8 cellular contexts compared by ENCODE assay signal in genomic region chr20:17938889-17939619, GRCh38. TPM values are rescaled to one million over a fixed set of nuclear protein-coding genes. Genes with fewer than 3 reads are reported as not detected.
DNase-seq lines count a peak whose midpoint lies in the region; ATAC-seq and TF ChIP-seq lines count a peak whose summit lies in the region.

No MANE protein-coding gene starts in this region.

- POLR2A ChIA-PET in CD8-positive, alpha-beta memory T cell (lab: Charles Lee), result interaction anchor here (0.7 to 1.4 kb wide), 3 partner anchors 27 to 433 kb away, joined by 3 to 4 read pairs (median 3); partner anchors contain the start of gene RRBP1
- POLR2A ChIA-PET in naive thymus-derived CD4-positive, alpha-beta T cell (lab: Charles Lee), result no interaction called here

- H3K27ac Mint-ChIP-seq in CD8-positive, alpha-beta memory T cell, result peak overlapping the region in 7 of 8 donors; percentile 7 to 79 (median 25)
- peak overlapping the region in 4 of 9 donors; percentile 34 to 68 (median 51) for H3K27ac Mint-ChIP-seq in naive thymus-derived CD4-positive, alpha-beta T cell

- no peaks in the 10 kb centered on the region for H3K27me3 ChIP-seq in CD8-positive, alpha-beta memory T cell (ENCODE audit: insufficient read depth, low read length, poor library complexity, severe bottlenecking)
- no peaks in the 10 kb centered on the region for H3K27me3 ChIP-seq in naive thymus-derived CD4-positive, alpha-beta T cell (ENCODE audit: control insufficient read depth in 2 of 2, insufficient read depth in 2 of 2, low read length in 2 of 2)

- no peaks in the 10 kb centered on the region for H3K27me3 Mint-ChIP-seq in CD8-positive, alpha-beta memory T cell
- H3K27me3 Mint-ChIP-seq in naive thymus-derived CD4-positive, alpha-beta T cell, result no peaks in the 10 kb centered on the region

- H3K4me1 Mint-ChIP-seq in CD8-positive, alpha-beta memory T cell, result peaks cover 7 to 18% (median 14%) of the 10 kb centered on the region in 3 donors
- H3K4me1 Mint-ChIP-seq in naive thymus-derived CD4-positive, alpha-beta T cell, result peaks cover 0 to 22% (median 12%) of the 10 kb centered on the region in 7 donors

- intact Hi-C loops in naive thymus-derived CD4-positive, alpha-beta T cell (cut with micrococcal nuclease), result loop anchor here (1.0 kb wide), 4 partner anchors 29 to 434 kb away; partner anchors contain the start of genes SNX5 (in 2 of the 2) and RRBP1 (in 1 of the 2)

- CTCF ChIA-PET in CD8-positive, alpha-beta memory T cell (lab: Charles Lee), result interaction anchor here (0.6 to 2.6 kb wide), 19 partner anchors 9 to 434 kb away, joined by 3 to 21 read pairs (median 5); partner anchors contain the start of genes DSTN, MGME1, RRBP1 and SNX5
- CTCF ChIA-PET in naive thymus-derived CD4-positive, alpha-beta T cell (lab: Charles Lee), result interaction anchor here (0.9 to 2.1 kb wide), 3 partner anchors 58 to 435 kb away, joined by 3 to 6 read pairs (median 3); partner anchors contain the start of gene RRBP1

- peak overlapping the region in 6 of 7 donors; percentile 11 to 65 (median 38) for H3K4me3 Mint-ChIP-seq in CD8-positive, alpha-beta memory T cell
- H3K4me3 Mint-ChIP-seq in naive thymus-derived CD4-positive, alpha-beta T cell, result peak overlapping the region in 6 of 10 donors; percentile 4 to 43 (median 37)

- no peaks in the 10 kb centered on the region for H3K9me3 ChIP-seq in CD8-positive, alpha-beta memory T cell (ENCODE audit: low read length)
- H3K9me3 ChIP-seq in naive thymus-derived CD4-positive, alpha-beta T cell (ENCODE audit: control insufficient read depth in 2 of 3, low read length in 3 of 3), result no peaks in the 10 kb centered on the region

- H3K36me3 Mint-ChIP-seq in CD8-positive, alpha-beta memory T cell, result peaks cover 6 to 31% (median 10%) of the 10 kb centered on the region in 3 donors
- H3K36me3 Mint-ChIP-seq in naive thymus-derived CD4-positive, alpha-beta T cell, result peaks cover 0 to 26% (median 0%) of the 10 kb centered on the region in 5 donors

- H3K4me1 ChIP-seq in CD8-positive, alpha-beta memory T cell (ENCODE audit: insufficient read depth, low read length), result peaks cover 7% of the 10 kb centered on the region
- peaks cover 5 to 9% of the 10 kb centered on the region in 2 donors for H3K4me1 ChIP-seq in naive thymus-derived CD4-positive, alpha-beta T cell (ENCODE audit: control insufficient read depth in 2 of 2, insufficient read depth in 2 of 2, low read length in 2 of 2)

- peak; percentile 69 for ATAC-seq in GM19324 (IDR thresholded peaks at IDR 0.05; ENCODE audit: low FRiP score, unreplicated experiment)
- peak; percentile 84 for ATAC-seq in HG03432 (IDR thresholded peaks at IDR 0.05; ENCODE audit: unreplicated experiment)
- ATAC-seq in naive thymus-derived CD4-positive, alpha-beta T cell, result peak; percentile 91
- peak; percentile 76 for ATAC-seq in stimulated activated naive CD8-positive, alpha-beta T cell treated with anti-CD3 and anti-CD28 coated beads, Interleukin-15, Interleukin-2, amounts not matched to agents 100 U/mL and 50 U/mL, for 24 hours

- H3K9me3 Mint-ChIP-seq in CD8-positive, alpha-beta memory T cell, result no peaks in the 10 kb centered on the region
- H3K9me3 Mint-ChIP-seq in naive thymus-derived CD4-positive, alpha-beta T cell, result peaks cover 0 to 3% (median 0%) of the 10 kb centered on the region in 11 donors

- H3K27ac ChIP-seq in CD8-positive, alpha-beta memory T cell (ENCODE audit: low read depth, low read length), result no peak overlapping the region
- no peak overlapping the region for H3K27ac ChIP-seq in naive thymus-derived CD4-positive, alpha-beta T cell (ENCODE audit: low read depth, low read length)

- peak; percentile 43 to 68 (median 47) for DNase-seq in CD8-positive, alpha-beta memory T cell
- DNase-seq in NCI-H526 treated with DMSO at 0.1 percent for 48 hours (lab: John Stamatoyannopoulos, UW) (peak; percentile 44), epithelial cell of proximal tubule (ENCODE audit: low read depth) (no peak)
- peak; percentile 77 for DNase-seq in activated CD8-positive, alpha-beta memory T cell treated with anti-CD3 and anti-CD28 coated beads for 24 hours
- peak; percentile 18 to 53 (median 34) for DNase-seq in naive thymus-derived CD4-positive, alpha-beta T cell
- DNase-seq in stimulated activated naive CD8-positive, alpha-beta T cell treated with anti-CD3 and anti-CD28 coated beads, Interleukin-15, Interleukin-2, amounts not matched to agents 100 U/mL and 50 U/mL, for 24 hours, result peak; percentile 69

- no peak overlapping the region for H3K4me3 ChIP-seq in CD8-positive, alpha-beta memory T cell (ENCODE audit: low read length)
- H3K4me3 ChIP-seq in epithelial cell of proximal tubule (ENCODE audit: low read depth, low read length), result no peak overlapping the region
- H3K4me3 ChIP-seq in naive thymus-derived CD4-positive, alpha-beta T cell (ENCODE audit: low read length), result no peak overlapping the region

- TF ChIP-seq CTCF in epithelial cell of proximal tubule (conservative IDR thresholded peaks at IDR 0.05; ENCODE audit: low read depth, low read length), result peak; percentile 90

- H3K36me3 ChIP-seq in CD8-positive, alpha-beta memory T cell (ENCODE audit: insufficient read depth, low read length), result no peaks in the 10 kb centered on the region
- H3K36me3 ChIP-seq in naive thymus-derived CD4-positive, alpha-beta T cell (ENCODE audit: control insufficient read depth in 2 of 3, insufficient read depth in 3 of 3, low read length in 3 of 3), result peaks cover 0 to 24% (median 0%) of the 10 kb centered on the region in 3 experiments

RNA-seq across cellular contexts. Expression of gene SNX5, which starts 29.5 kb away (rescaled TPM):
- total RNA-seq in CD8-positive, alpha-beta memory T cell, result 100 to 1,000 TPM; 174 to 191 TPM
- 89.0 TPM for polyA plus RNA-seq in CD8-positive, alpha-beta memory T cell
- 182 and 185 TPM in 2 replicates for total RNA-seq in epithelial cell of proximal tubule
- 100 to 1,000 TPM in 1 of 5 experiments, 10 to 100 TPM in 4; 41.4 to 148 (median 61.9) TPM for total RNA-seq in naive thymus-derived CD4-positive, alpha-beta T cell
- polyA plus RNA-seq in naive thymus-derived CD4-positive, alpha-beta T cell, result 10 to 100 TPM; 40.2 to 68.0 TPM

RNA-seq across cellular contexts. Expression of gene MGME1, which starts 29.8 kb away (rescaled TPM):
- 10 to 100 TPM; 29.2 to 31.8 TPM for total RNA-seq in CD8-positive, alpha-beta memory T cell
- 11.9 TPM for polyA plus RNA-seq in CD8-positive, alpha-beta memory T cell
- total RNA-seq in epithelial cell of proximal tubule, result 15.2 and 23.7 TPM in 2 replicates
- 10 to 100 TPM in 4 of 5 experiments, 1 to 10 TPM in 1; 4.9 to 41.0 (median 13.1) TPM for total RNA-seq in naive thymus-derived CD4-positive, alpha-beta T cell
- polyA plus RNA-seq in naive thymus-derived CD4-positive, alpha-beta T cell, result 10 to 100 TPM in 1 of 2 donors, 1 to 10 TPM in 1; 5.4 to 13.3 TPM
